ENCODE assay signal across 12 cellular contexts in genomic region chr10:124701038-124701365, GRCh38. TPM values are rescaled to one million over a fixed set of nuclear protein-coding genes. Genes with fewer than 3 reads are reported as not detected.
A peak's percentile ranks its signal among the peaks of the same experiment; 100 is the strongest.
DNase-seq lines count a peak whose midpoint lies in the region; ATAC-seq and TF ChIP-seq lines count a peak whose summit lies in the region.
"Had no signal": no experiment of that assay in that cellular context is flagged by ENCODE, and none has a peak within 500 bp of the region (broad histone marks: within the 10 kb centered on the region; RNA-seq: fewer than 3 reads in every experiment).

No MANE protein-coding gene starts in this region.

- POLR2A ChIA-PET in AG04450 (lab: Yijun Ruan, JAX), result no interaction called here
- POLR2A ChIA-PET in RWPE1 (lab: Yijun Ruan, JAX; ENCODE audit: low non-redundant PET), result interaction anchor here (0.5 kb wide), 1 partner anchor 100 kb away, joined by 11 read pairs; the partner anchor contains the start of gene ABRAXAS2

- peaks cover 88 to 96% (median 93%) of the 10 kb centered on the region in 4 donors for H3K4me1 ChIP-seq in esophagus muscularis mucosa
- H3K4me1 ChIP-seq in neutrophil (ENCODE audit: control insufficient read depth in 1 of 2, insufficient read depth in 1 of 2, low read depth in 1 of 2, low read length in 1 of 2), result peaks cover 82 to 86% of the 10 kb centered on the region in 2 experiments

- H3K9me3 ChIP-seq in AG04450 (ENCODE audit: control insufficient read depth, insufficient read depth, low read length), result no peaks in the 10 kb centered on the region; the same call in 1 of the 2 replicates
- H3K9me3 ChIP-seq in esophagus muscularis mucosa, result no peaks in the 10 kb centered on the region
- no peaks in the 10 kb centered on the region for H3K9me3 ChIP-seq in neutrophil
- H3K9me3 ChIP-seq: SK-N-SH had no signal

- TF ChIP-seq EP300 in esophagus muscularis mucosa (IDR thresholded peaks at IDR 0.05), result no peak

- H3K4me3 ChIP-seq in AG04450 (ENCODE audit: low read depth, low read length) (no peak overlapping the region), esophagus muscularis mucosa (no peak overlapping the region), neutrophil (ENCODE audit: low read depth in 1 of 2, low read length in 1 of 2) (peak overlapping the region in 1 of 2 experiments; percentile 3)

- CTCF ChIA-PET in AG04450 (lab: Charles Lee) (interaction anchor here (2.1 kb wide), 1 partner anchor 40 kb away, joined by 15 read pairs; no protein-coding TSS in a partner anchor), RWPE1 (lab: Yijun Ruan, JAX) (interaction anchor here (0.6 kb wide), 1 partner anchor 126 kb away, joined by 8 read pairs; no protein-coding TSS in a partner anchor)

- DNase-seq in AG04450 (ENCODE audit: low read depth, low spot score) (no peak), RWPE1 (ENCODE audit: low spot score) (no peak), esophagus muscularis mucosa (ENCODE audit: extremely low spot score) (no peak), NCI-H345 treated with DMSO at 0.1 percent for 48 hours (lab: John Stamatoyannopoulos, UW; ENCODE audit: unreplicated experiment) (no peak), NCI-H187 (lab: John Stamatoyannopoulos, UW) (no peak)
- DNase-seq: KBM-7; NCI-H345; SK-N-SH; stimulated activated naive CD4-positive, alpha-beta T cell had no signal

- 80% methylated on average over 1 of the region's 1 CpG for WGBS in esophagus muscularis mucosa

- TF ChIP-seq CTCF in AG04450 (IDR thresholded peaks at IDR 0.05; ENCODE audit: low read depth, low read length) (no peak), RWPE1 (conservative IDR thresholded peaks at IDR 0.05; ENCODE audit: low read depth) (no peak), esophagus muscularis mucosa (IDR thresholded peaks at IDR 0.05) (no peak), neutrophil (IDR thresholded peaks at IDR 0.05) (no peak)

- H3K27ac ChIP-seq in AG04450 (ENCODE audit: low read depth, low read length) (peak overlapping the region; percentile 39), RWPE1 (peak overlapping the region; percentile 21), esophagus muscularis mucosa (replicated peaks in 1 of 4) (peak overlapping the region; percentile 81 to 86 (median 83)), neutrophil (peak overlapping the region; percentile 94)

- ATAC-seq in GM21367 (IDR thresholded peaks at IDR 0.05; ENCODE audit: unreplicated experiment) (no peak), GM21723 (IDR thresholded peaks at IDR 0.05; ENCODE audit: unreplicated experiment) (no peak)

- intact Hi-C loops in esophagus muscularis mucosa (cut with DNase I), result no loop called here

- peaks cover 0 to 22% (median 8%) of the 10 kb centered on the region in 4 donors for H3K36me3 ChIP-seq in esophagus muscularis mucosa
- peaks cover 34% of the 10 kb centered on the region for H3K36me3 ChIP-seq in neutrophil

- TF ChIP-seq POLR2A in esophagus muscularis mucosa (IDR thresholded peaks at IDR 0.05; ENCODE audit: low read depth), result no peak

- H3K27me3 ChIP-seq in AG04450 (ENCODE audit: control insufficient read depth, insufficient read depth, low read length) (no peaks in the 10 kb centered on the region), esophagus muscularis mucosa (no peaks in the 10 kb centered on the region), neutrophil (no peaks in the 10 kb centered on the region)

RNA-seq across cellular contexts. Expression of gene FAM53B, which starts 43.2 kb away (rescaled TPM):
- polyA plus RNA-seq in AG04450 (2011; rRNA removed), result 4.1 and 5.4 TPM in 2 replicates
- polyA minus RNA-seq in AG04450 (2011; rRNA and poly(A)+ RNA removed), result 12.4 and 18.3 TPM in 2 replicates
- total RNA-seq in esophagus muscularis mucosa, result 10 to 100 TPM; 25.2 to 43.3 (median 34.7) TPM

Comparison
In these comparisons a context has a peak if more than half of its experiments do, and no peak if none do; other contexts are left out.
1. H3K27ac ChIP-seq: peak in every context shown above with its lines; median percentile 94 in neutrophil; 83 in esophagus muscularis mucosa; 39 in AG04450; 21 in RWPE1.